In the genomic region with DNA sequence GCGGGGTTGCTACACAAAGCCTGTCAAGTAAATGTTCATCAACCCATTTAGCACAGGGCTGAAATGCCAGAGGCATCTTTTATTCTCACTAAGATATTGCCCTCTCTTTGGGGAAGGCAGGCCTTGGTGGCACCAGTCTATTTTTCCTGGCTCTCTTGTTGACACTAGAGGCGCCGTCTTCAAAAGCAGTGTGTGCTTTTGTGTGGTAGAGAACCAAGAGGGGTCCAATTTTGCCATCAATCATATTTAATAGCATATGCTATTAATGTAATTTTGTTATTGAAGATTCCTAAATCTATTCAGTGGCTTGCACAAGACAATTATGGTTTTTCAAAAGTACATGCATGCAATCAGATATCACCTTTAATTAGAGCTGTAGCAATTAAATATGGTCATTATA, we compare ENCODE assay signal across 17 cellular contexts.
"Had no signal": no experiment of that assay in that cellular context is flagged by ENCODE, and none has a peak within 500 bp of the region (broad histone marks: within the 10 kb centered on the region; RNA-seq: fewer than 3 reads in every experiment).

No MANE protein-coding gene starts in this region.

- H2AFZ ChIP-seq: neural progenitor cell, parathyroid adenoma had no signal

- H3K4me2 ChIP-seq: neural progenitor cell had no signal

- DNase-seq: cortex of kidney; effector memory CD8-positive, alpha-beta T cell; left cardiac atrium; left lung; mesenchymal stem cell; mucosa of descending colon; naive B cell; stimulated activated naive B cell treated with anti-CD40 and anti-IgM and Interleukin-4, amounts not matched to agents 10 μg/mL and 1 μg/mL and 100 μg/mL, for 72 hours; upper lobe of right lung had no signal

- ATAC-seq: effector memory CD8-positive, alpha-beta T cell; left cardiac atrium; left lung; mucosa of descending colon; natural killer cell treated with Interleukin-12 subunit alpha and Interleukin-12 subunit beta and Interleukin-15 and Interleukin-18, amount 100 ng/mL, for 72 hours; sciatic nerve; stimulated activated naive B cell treated with anti-CD40 and anti-IgM and Interleukin-4, amounts not matched to agents 10 μg/mL and 1 μg/mL and 100 μg/mL, for 72 hours; upper lobe of right lung had no signal

- H3K27ac ChIP-seq: left lung, neural progenitor cell, parathyroid adenoma, right atrium auricular region, thoracic aorta, tibial nerve, upper lobe of right lung, vagina had no signal

- H3K4me3 ChIP-seq: left lung, mucosa of descending colon, neural progenitor cell, right atrium auricular region, thoracic aorta, tibial nerve, upper lobe of right lung, vagina had no signal

- H3K4me1 ChIP-seq: left lung, parathyroid adenoma, right atrium auricular region, tibial nerve, upper lobe of right lung, vagina had no signal

- H3K9ac ChIP-seq: neural progenitor cell, parathyroid adenoma had no signal

- H3K79me2 ChIP-seq: parathyroid adenoma had no signal

- H3K36me3 ChIP-seq: left lung, neural progenitor cell, right atrium auricular region, thoracic aorta, tibial nerve, upper lobe of right lung, vagina had no signal

- H3K9me3 ChIP-seq: left lung, mucosa of descending colon, right atrium auricular region, thoracic aorta, tibial nerve, upper lobe of right lung, vagina had no signal

- H3K27me3 ChIP-seq: left lung, neural progenitor cell, right atrium auricular region, tibial nerve, upper lobe of right lung, vagina had no signal
